Comparison of ENCODE assay signal across 9 cellular contexts in the genomic region with DNA sequence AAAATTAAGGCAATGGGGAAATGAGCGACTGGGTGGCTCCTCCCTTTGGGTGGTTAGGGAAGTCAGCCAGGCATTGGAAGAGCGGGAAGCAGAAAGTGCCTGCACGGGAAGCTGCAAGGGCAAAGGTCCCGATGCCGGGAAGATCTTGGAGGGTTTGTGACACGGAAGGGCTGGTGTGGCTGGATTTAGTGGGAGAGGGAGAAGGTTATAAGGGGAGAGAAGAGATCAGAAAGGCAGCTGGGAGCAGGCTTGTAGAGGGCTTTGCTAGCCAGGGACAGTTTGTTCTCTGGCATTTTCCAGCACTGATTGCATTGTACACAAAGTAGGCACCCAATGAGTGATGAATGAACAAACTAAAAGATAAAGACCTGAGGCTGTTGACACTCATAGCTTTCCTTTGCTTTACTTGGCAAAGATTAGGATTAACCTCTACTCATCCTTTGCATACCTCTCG.
DNase-seq lines count a peak whose midpoint lies in the region; ATAC-seq and FAIRE-seq lines count a peak whose summit lies in the region.
"Had no signal": no experiment of that assay in that cellular context is flagged by ENCODE, and none has a peak within 500 bp of the region (broad histone marks: within the 10 kb centered on the region; RNA-seq: fewer than 3 reads in every experiment).

No MANE protein-coding gene starts in this region.

- no peaks in the 10 kb centered on the region for H3K79me2 ChIP-seq in mesendoderm (ENCODE audit: control insufficient read depth, insufficient read depth, low read length)

- no peaks in the 10 kb centered on the region for H3K79me1 ChIP-seq in mesendoderm (ENCODE audit: low read length)

- no peak overlapping the region for H2AK5ac ChIP-seq in mesendoderm (ENCODE audit: low read length)

- no peak overlapping the region for H2BK15ac ChIP-seq in mesendoderm (replicated peaks; ENCODE audit: low read depth)

- no peak overlapping the region for H3K4me3 ChIP-seq in mesendoderm (ENCODE audit: low read length)

- ATAC-seq in HG03045 (IDR thresholded peaks at IDR 0.05; ENCODE audit: unreplicated experiment) = no peak
- no peak for ATAC-seq in HG02798 (IDR thresholded peaks at IDR 0.05; ENCODE audit: poor library complexity, unreplicated experiment)
- ATAC-seq: natural killer cell treated with Interleukin-12 subunit alpha and Interleukin-12 subunit beta and Interleukin-15 and Interleukin-18, amount 100 ng/mL, for 72 hours had no signal

- no peak overlapping the region for H3K4ac ChIP-seq in mesendoderm (ENCODE audit: low read depth, low read length)

- no peak overlapping the region for H3K56ac ChIP-seq in mesendoderm (ENCODE audit: low read length)

- H3K9ac ChIP-seq in mesendoderm (ENCODE audit: low read length) = no peak overlapping the region

- H4K8ac ChIP-seq in mesendoderm (ENCODE audit: low read depth, low read length) = no peak overlapping the region

- H3K23ac ChIP-seq in mesendoderm (ENCODE audit: low read length) = no peak overlapping the region

- H3K27me3 ChIP-seq in mesendoderm (ENCODE audit: insufficient read depth, low read length, poor library complexity) = no peaks in the 10 kb centered on the region

- H3K4me1 ChIP-seq in mesendoderm (ENCODE audit: control insufficient read depth, low read depth, low read length) = peaks cover 2% of the 10 kb centered on the region

- no peak overlapping the region for H3K18ac ChIP-seq in mesendoderm (ENCODE audit: low read length)

- H3K4me2 ChIP-seq in mesendoderm (ENCODE audit: low read length) = no peak overlapping the region

- H2BK120ac ChIP-seq in mesendoderm (ENCODE audit: low read depth, low read length) = no peak overlapping the region

- DNase-seq in NCI-H146 (lab: John Stamatoyannopoulos, UW) (peak; percentile 24), NCI-H146 treated with DMSO at 0.1 percent for 48 hours (lab: John Stamatoyannopoulos, UW; ENCODE audit: unreplicated experiment) (no peak), dermis blood vessel endothelial cell (peak; percentile 86), mesendoderm (peak; percentile 5), urothelium cell line (ENCODE audit: low spot score) (peak; percentile 73), NCI-H2107 (lab: John Stamatoyannopoulos, UW) (no peak)

- no CpG with 5 or more reads among the region's 7 CpGs for WGBS in mesendoderm (ENCODE audit: extremely low coverage, insufficient coverage, low lambda C conversion rate)

- no peak overlapping the region for H3K27ac ChIP-seq in mesendoderm (ENCODE audit: low read depth, low read length)

- no peak overlapping the region for H4K5ac ChIP-seq in mesendoderm (ENCODE audit: low read length)

- FAIRE-seq in urothelium cell line (lab: Jason Lieb, UNC) = no peak

- no peak overlapping the region for H2BK5ac ChIP-seq in mesendoderm (ENCODE audit: low read length)

- H3K36me3 ChIP-seq in mesendoderm (ENCODE audit: control insufficient read depth, insufficient read depth, low read length) = no peaks in the 10 kb centered on the region

Comparison
In these comparisons a context has a peak if more than half of its experiments do, and no peak if none do; other contexts are left out.
1. DNase-seq: peak in NCI-H146 (single experiment), dermis blood vessel endothelial cell (single experiment), mesendoderm (single experiment) and urothelium cell line (single experiment); none in NCI-H146 treated with DMSO at 0.1 percent for 48 hours (single experiment) and NCI-H2107 (single experiment).